Comparison of ENCODE assay signal across 29 cellular contexts in genomic region chr10:12321641-12322040, GRCh38. TPM values are rescaled to one million over a fixed set of nuclear protein-coding genes. Genes with fewer than 3 reads are reported as not detected.
A peak's percentile ranks its signal among the peaks of the same experiment; 100 is the strongest.
DNase-seq lines count a peak whose midpoint lies in the region; ATAC-seq, FAIRE-seq and TF ChIP-seq lines count a peak whose summit lies in the region.
"Had no signal": no experiment of that assay in that cellular context is flagged by ENCODE, and none has a peak within 500 bp of the region (broad histone marks: within the 10 kb centered on the region; RNA-seq: fewer than 3 reads in every experiment).

No MANE protein-coding gene starts in this region.

- no peaks in the 10 kb centered on the region for H3K27me3 ChIP-seq in RWPE2 (ENCODE audit: insufficient read depth, poor library complexity, severe bottlenecking)
- no peaks in the 10 kb centered on the region for H3K27me3 ChIP-seq in foreskin keratinocyte
- H3K27me3 ChIP-seq: hepatocyte, MG63, upper lobe of left lung had no signal

- H3K4me1 ChIP-seq in RWPE2 (ENCODE audit: insufficient read depth, poor library complexity, severe bottlenecking) (peaks cover 4% of the 10 kb centered on the region), foreskin keratinocyte (no peaks in the 10 kb centered on the region)
- H3K4me1 ChIP-seq: upper lobe of left lung had no signal

- H3K27ac Mint-ChIP-seq in T-helper 1 cell treated with Interleukin-12 subunit alpha and Interleukin-12 subunit beta and Interleukin-4 antibody, amounts not matched to agents 30 μg/mL and 1 μg/mL, for 36 hours: peak overlapping the region; percentile 62
- H3K27ac Mint-ChIP-seq: activated CD8-positive, alpha-beta T cell treated with anti-CD3 and anti-CD28 coated beads, Interleukin-2, amount 10 ng/mL, durations not matched to agents 7 days and 5 days; activated naive CD4-positive, alpha-beta T cell treated with anti-CD3 and anti-CD28 coated beads for 36 hours; endodermal cell; nephron; stimulated activated memory B cell treated with anti-CD40 and anti-IgM and Interleukin-4, amounts not matched to agents 10 μg/mL and 1 μg/mL and 100 μg/mL, for 72 hours had no signal

- H3K4me3 Mint-ChIP-seq in T-helper 1 cell treated with Interleukin-12 subunit alpha and Interleukin-12 subunit beta and Interleukin-4 antibody, amounts not matched to agents 30 μg/mL and 1 μg/mL, for 36 hours: no peak overlapping the region
- H3K4me3 Mint-ChIP-seq: activated CD8-positive, alpha-beta T cell treated with anti-CD3 and anti-CD28 coated beads, Interleukin-2, amount 10 ng/mL, durations not matched to agents 7 days and 5 days; activated naive CD4-positive, alpha-beta T cell treated with anti-CD3 and anti-CD28 coated beads for 36 hours; central memory CD8-positive, alpha-beta T cell; dendritic cell treated with granulocyte-macrophage colony-stimulating factor and Interleukin-4, amounts not matched to agents 40 ng/mL and 50 ng/mL, for 4 days; endodermal cell; nephron; stimulated activated memory B cell treated with anti-CD40 and anti-IgM and Interleukin-4, amounts not matched to agents 10 μg/mL and 1 μg/mL and 100 μg/mL, for 72 hours had no signal

- H3K9me3 Mint-ChIP-seq in T-helper 1 cell treated with Interleukin-12 subunit alpha and Interleukin-12 subunit beta and Interleukin-4 antibody, amounts not matched to agents 30 μg/mL and 1 μg/mL, for 36 hours: no peaks in the 10 kb centered on the region
- H3K9me3 Mint-ChIP-seq: activated naive CD4-positive, alpha-beta T cell treated with anti-CD3 and anti-CD28 coated beads for 36 hours; central memory CD8-positive, alpha-beta T cell; dendritic cell treated with granulocyte-macrophage colony-stimulating factor and Interleukin-4, amounts not matched to agents 40 ng/mL and 50 ng/mL, for 4 days; nephron; stimulated activated memory B cell treated with anti-CD40 and anti-IgM and Interleukin-4, amounts not matched to agents 10 μg/mL and 1 μg/mL and 100 μg/mL, for 72 hours had no signal

- peaks cover 7% of the 10 kb centered on the region for H3K27me3 Mint-ChIP-seq in T-helper 1 cell treated with Interleukin-12 subunit alpha and Interleukin-12 subunit beta and Interleukin-4 antibody, amounts not matched to agents 30 μg/mL and 1 μg/mL, for 36 hours (ENCODE audit: low read depth)
- H3K27me3 Mint-ChIP-seq: central memory CD8-positive, alpha-beta T cell; stimulated activated memory B cell treated with anti-CD40 and anti-IgM and Interleukin-4, amounts not matched to agents 10 μg/mL and 1 μg/mL and 100 μg/mL, for 72 hours had no signal

- peaks cover 3% of the 10 kb centered on the region for H3K4me1 Mint-ChIP-seq in T-helper 1 cell treated with Interleukin-12 subunit alpha and Interleukin-12 subunit beta and Interleukin-4 antibody, amounts not matched to agents 30 μg/mL and 1 μg/mL, for 36 hours (ENCODE audit: low read depth)
- H3K4me1 Mint-ChIP-seq: endodermal cell had no signal

- no peak overlapping the region for H3K4me3 ChIP-seq in RWPE2 (ENCODE audit: severe bottlenecking)
- H3K4me3 ChIP-seq: HAP-1, hepatocyte, MG63, skin epidermis, upper lobe of left lung had no signal

- DNase-seq in T-helper 1 cell (no peak), RWPE2 (ENCODE audit: low spot score) (no peak), foreskin keratinocyte (peak; percentile 22 to 26), RCC 7860 (ENCODE audit: low spot score) (no peak), SKM-1 (lab: John Stamatoyannopoulos, UW; ENCODE audit: unreplicated experiment) (no peak), UCSD-AML1 (lab: John Stamatoyannopoulos, UW; ENCODE audit: unreplicated experiment) (no peak)
- DNase-seq: activated CD4-positive, alpha-beta T cell treated with anti-CD3 and anti-CD28 coated beads for 4 hours; activated CD8-positive, alpha-beta T cell treated with anti-CD3 and anti-CD28 coated beads, Interleukin-2, amount 10 ng/mL, durations not matched to agents 7 days and 5 days; activated naive CD4-positive, alpha-beta T cell treated with anti-CD3 and anti-CD28 coated beads for 36 hours; endodermal cell; MG63; NCI-H1105 treated with DMSO at 0.1 percent for 48 hours; NCI-H2081; NCI-H82; SHP77 treated with DMSO at 0.1 percent for 48 hours; T-helper 9 cell; upper lobe of left lung had no signal

- no peaks in the 10 kb centered on the region for H3K36me3 Mint-ChIP-seq in T-helper 1 cell treated with Interleukin-12 subunit alpha and Interleukin-12 subunit beta and Interleukin-4 antibody, amounts not matched to agents 30 μg/mL and 1 μg/mL, for 36 hours (ENCODE audit: low read depth)
- H3K36me3 Mint-ChIP-seq: stimulated activated memory B cell treated with anti-CD40 and anti-IgM and Interleukin-4, amounts not matched to agents 10 μg/mL and 1 μg/mL and 100 μg/mL, for 72 hours had no signal

- TF ChIP-seq CTCF in RWPE2 (IDR thresholded peaks at IDR 0.05; ENCODE audit: poor library complexity, severe bottlenecking) (peak; percentile 12), foreskin keratinocyte (conservative IDR thresholded peaks at IDR 0.05) (no peak)

- FAIRE-seq in RCC 7860 (lab: Jason Lieb, UNC): no peak
- FAIRE-seq: A204.1, G401.6 had no signal

- no peaks in the 10 kb centered on the region for H3K36me3 ChIP-seq in RWPE2 (ENCODE audit: low read depth)
- H3K36me3 ChIP-seq: HAP-1, MG63, upper lobe of left lung had no signal

- ATAC-seq in RWPE2 (ENCODE audit: low read depth) (peak; percentile 85), foreskin keratinocyte (peak; percentile 50), HG02870 (IDR thresholded peaks at IDR 0.05; ENCODE audit: unreplicated experiment) (no peak)
- ATAC-seq: activated CD8-positive, alpha-beta T cell treated with anti-CD3 and anti-CD28 coated beads, Interleukin-2, amount 10 ng/mL, durations not matched to agents 7 days and 5 days; stimulated activated memory B cell treated with anti-CD40 and anti-IgM and Interleukin-4, amounts not matched to agents 10 μg/mL and 1 μg/mL and 100 μg/mL, for 72 hours had no signal

- H3K9me3 ChIP-seq in RWPE2 (ENCODE audit: severe bottlenecking): no peaks in the 10 kb centered on the region
- H3K9me3 ChIP-seq: HAP-1, MG63, upper lobe of left lung had no signal

- H3K27ac ChIP-seq in RWPE2 (ENCODE audit: poor library complexity, severe bottlenecking): no peak overlapping the region
- H3K27ac ChIP-seq in foreskin keratinocyte: no peak overlapping the region
- H3K27ac ChIP-seq: hepatocyte, upper lobe of left lung, VCaP had no signal

RNA-seq across cellular contexts. Expression of gene CAMK1D, which starts 27.7 kb away (rescaled TPM):
- 0.53 and 0.75 TPM in 2 replicates for total RNA-seq in foreskin keratinocyte
- polyA plus RNA-seq in foreskin keratinocyte: 0.26 and 0.46 TPM in 2 replicates

Comparison
In these comparisons a context has a peak if more than half of its experiments do, and no peak if none do; other contexts are left out.
1. DNase-seq: peak in foreskin keratinocyte (2 of 2); none in T-helper 1 cell (0 of 5), RWPE2 (single experiment), RCC 7860 (single experiment), SKM-1 (single experiment) and UCSD-AML1 (single experiment).